ENCODE assay signal across 8 cellular contexts in the genomic region with DNA sequence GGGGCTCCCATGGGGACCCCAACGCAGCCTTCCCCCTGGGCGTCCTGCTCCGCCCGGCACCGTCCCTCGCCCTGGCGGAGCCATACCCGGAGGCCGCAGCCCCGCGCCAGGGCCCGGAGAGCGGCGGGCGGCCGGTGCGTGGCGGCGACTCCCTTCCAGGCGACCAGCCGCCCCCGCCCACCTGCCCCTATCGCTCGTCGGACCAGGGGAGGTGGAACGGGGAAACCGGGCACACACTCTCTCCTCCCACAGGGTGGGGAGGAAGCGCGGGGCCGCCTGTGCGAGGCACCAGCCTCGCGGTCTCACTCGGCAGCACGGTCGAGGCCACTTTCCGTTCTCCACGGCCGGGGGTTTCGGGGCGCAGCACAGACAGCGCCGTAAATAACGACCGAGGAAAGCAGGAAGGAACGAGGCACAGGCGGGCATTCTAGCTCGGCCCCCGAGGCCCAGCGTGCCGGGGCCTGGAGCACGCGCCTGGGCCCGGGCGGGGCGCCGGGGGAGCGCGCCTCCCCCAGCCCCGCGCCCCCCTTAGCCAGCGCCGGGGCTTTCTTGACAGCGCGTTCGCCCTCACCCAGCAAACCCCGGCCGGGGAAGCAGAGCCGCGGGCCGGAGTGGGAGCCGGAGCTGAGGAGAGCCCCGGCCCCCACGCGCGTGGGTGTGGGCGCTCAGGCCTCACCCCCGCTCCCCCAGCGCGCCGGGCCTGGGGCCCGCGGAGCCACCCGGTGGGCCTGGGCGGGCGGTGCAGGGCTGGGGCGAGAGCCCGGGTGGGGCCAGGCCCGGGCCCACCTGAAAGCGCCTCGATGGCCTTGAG. TPM values are rescaled to one million over a fixed set of nuclear protein-coding genes. Genes with fewer than 3 reads are reported as not detected.
DNase-seq lines count a peak whose midpoint lies in the region; ATAC-seq and TF ChIP-seq lines count a peak whose summit lies in the region.

No MANE protein-coding gene starts in this region.

- intact Hi-C loops in CD4-positive, alpha-beta memory T cell (cut with micrococcal nuclease), result no loop called here
- intact Hi-C loops in dorsolateral prefrontal cortex (cut with DNase I), result no loop called here

- peaks cover 11% of the 10 kb centered on the region; the same call in 1 of the 2 replicates for H4K20me1 ChIP-seq in SU-DHL-6 (ENCODE audit: low read depth, low read length)

- no peak for TF ChIP-seq CTCF in SU-DHL-6 (IDR thresholded peaks at IDR 0.05; ENCODE audit: insufficient read depth, low read length, poor library complexity, severe bottlenecking)
- no peak for TF ChIP-seq CTCF in dorsolateral prefrontal cortex (IDR thresholded peaks at IDR 0.05 in 54 of 56, conservative IDR thresholded peaks at IDR 0.05 in 2 of 56; ENCODE audit: low read depth in 1 of 56, partially characterized antibody in 56 of 56)

- ATAC-seq in GM21723 (IDR thresholded peaks at IDR 0.05; ENCODE audit: unreplicated experiment), result peak; percentile 20

- peaks cover 0 to 7% of the 10 kb centered on the region in 2 donors for H3K36me3 Mint-ChIP-seq in CD4-positive, alpha-beta memory T cell

- H3K27me3 Mint-ChIP-seq in CD4-positive, alpha-beta memory T cell, result peaks cover 52 to 60% of the 10 kb centered on the region in 2 donors

- peaks cover 53% of the 10 kb centered on the region for H3F3A ChIP-seq in SU-DHL-6 (ENCODE audit: insufficient read depth)

- H3K27ac Mint-ChIP-seq in CD4-positive, alpha-beta memory T cell, result peak overlapping the region in 1 of 7 donors; percentile 85

- H3K9me2 ChIP-seq in SU-DHL-6 (replicated peaks; ENCODE audit: insufficient read depth, low read length), result no peaks in the 10 kb centered on the region

- no peak overlapping the region for H3K27ac ChIP-seq in CD4-positive, alpha-beta memory T cell (ENCODE audit: low read depth, low read length)
- H3K27ac ChIP-seq in SU-DHL-6 (ENCODE audit: low read depth, low read length) (peak overlapping the region; percentile 96), dorsolateral prefrontal cortex (no peak overlapping the region), muscle layer of colon (ENCODE audit: low read depth, low read length) (no peak overlapping the region)

- POLR2A ChIA-PET in CD4-positive, alpha-beta memory T cell (lab: Charles Lee; ENCODE audit: partially characterized antibody), result no interaction called here

- peaks cover 0 to 17% (median 8%) of the 10 kb centered on the region in 8 donors for H3K9me3 Mint-ChIP-seq in CD4-positive, alpha-beta memory T cell

- H3K36me3 ChIP-seq in CD4-positive, alpha-beta memory T cell (ENCODE audit: insufficient read depth, low read length), result no peaks in the 10 kb centered on the region
- H3K36me3 ChIP-seq in SU-DHL-6 (ENCODE audit: low read length), result peaks cover 13% of the 10 kb centered on the region
- no peaks in the 10 kb centered on the region for H3K36me3 ChIP-seq in muscle layer of colon (ENCODE audit: insufficient read depth, low read length)

- H3K9me3 ChIP-seq in CD4-positive, alpha-beta memory T cell (ENCODE audit: control insufficient read depth in 1 of 2, low read length in 2 of 2), result no peaks in the 10 kb centered on the region
- H3K9me3 ChIP-seq in SU-DHL-6 (ENCODE audit: insufficient read depth, low read length), result no peaks in the 10 kb centered on the region
- H3K9me3 ChIP-seq in muscle layer of colon (ENCODE audit: low read length), result peaks cover 21% of the 10 kb centered on the region

- H3K4me3 Mint-ChIP-seq in CD4-positive, alpha-beta memory T cell, result peak overlapping the region in 5 of 8 donors; percentile 55 to 87 (median 83)

- H2AFZ ChIP-seq in SU-DHL-6 (ENCODE audit: low read depth, low read length, severe bottlenecking), result no peak overlapping the region

- peak overlapping the region; percentile 92 for H3K9ac ChIP-seq in SU-DHL-6 (ENCODE audit: low read length)
- H3K9ac ChIP-seq in muscle layer of colon (ENCODE audit: low read length), result no peak overlapping the region

- peaks cover 19 to 43% (median 31%) of the 10 kb centered on the region in 4 donors for H3K4me1 Mint-ChIP-seq in CD4-positive, alpha-beta memory T cell

- peaks cover 52% of the 10 kb centered on the region for H3K4me1 ChIP-seq in CD4-positive, alpha-beta memory T cell (ENCODE audit: insufficient read depth, low read length)
- H3K4me1 ChIP-seq in muscle layer of colon (ENCODE audit: insufficient read depth, low read length), result peaks cover 25% of the 10 kb centered on the region

- H3K27me3 ChIP-seq in CD4-positive, alpha-beta memory T cell (ENCODE audit: insufficient read depth, low read length), result peaks cover 69% of the 10 kb centered on the region
- no peaks in the 10 kb centered on the region for H3K27me3 ChIP-seq in SU-DHL-6 (ENCODE audit: low read length)
- peaks cover 36 to 100% (median 98%) of the 10 kb centered on the region in 45 donors for H3K27me3 ChIP-seq in dorsolateral prefrontal cortex
- peaks cover 80 to 88% of the 10 kb centered on the region in 2 donors for H3K27me3 ChIP-seq in muscle layer of colon (ENCODE audit: control insufficient read depth in 1 of 2, insufficient read depth in 2 of 2, low read length in 2 of 2)

- H3K4me2 ChIP-seq in SU-DHL-6 (ENCODE audit: low read depth, low read length, poor library complexity, severe bottlenecking), result peak overlapping the region; percentile 100

- peak overlapping the region in 1 of 2 donors; percentile 17 for H3K4me3 ChIP-seq in CD4-positive, alpha-beta memory T cell (ENCODE audit: low read length in 2 of 2)
- H3K4me3 ChIP-seq in SU-DHL-6 (ENCODE audit: insufficient read depth, low read length, poor library complexity, severe bottlenecking) (peak overlapping the region; percentile 90), dorsolateral prefrontal cortex (peak overlapping the region in 49 of 59 donors; percentile 1 to 62 (median 31)), muscle layer of colon (ENCODE audit: low read depth in 1 of 2, low read length in 2 of 2) (peak overlapping the region; percentile 16 to 18)

- H3K79me2 ChIP-seq in SU-DHL-6 (ENCODE audit: insufficient read depth, low read length), result peaks cover 80% of the 10 kb centered on the region

- CTCF ChIA-PET in CD4-positive, alpha-beta memory T cell (lab: Charles Lee; ENCODE audit: partially characterized antibody), result interaction anchor here (0.9 to 1.4 kb wide), 2 partner anchors 10 to 192 kb away, joined by 3 to 4 read pairs; no protein-coding TSS in a partner anchor

- peak; percentile 32 to 53 (median 38) for DNase-seq in CD4-positive, alpha-beta memory T cell
- DNase-seq in dorsolateral prefrontal cortex (no peak), GM19238 (ENCODE audit: insufficient read length, low spot score) (no peak), globus pallidus (ENCODE audit: low spot score) (no peak), Ammon's horn (ENCODE audit: low spot score) (no peak)

RNA-seq across cellular contexts. Expression of a gene that starts 0.9 kb away (rescaled TPM):
- total RNA-seq in CD4-positive, alpha-beta memory T cell, result not detected
- not detected for polyA plus RNA-seq in CD4-positive, alpha-beta memory T cell
- total RNA-seq in dorsolateral prefrontal cortex, result 1 to 10 TPM in 116 of 120 experiments, under 1 TPM in 3, not detected in 1; 0.74 to 10.0 (median 3.3) TPM

Comparison
In these comparisons a context has a peak if more than half of its experiments do, and no peak if none do; other contexts are left out.
1. DNase-seq: peak in CD4-positive, alpha-beta memory T cell (5 of 5); none in dorsolateral prefrontal cortex (0 of 10), GM19238 (single experiment), globus pallidus (single experiment) and Ammon's horn (single experiment).